ENCODE assay signal across 8 cellular contexts in the genomic region with DNA sequence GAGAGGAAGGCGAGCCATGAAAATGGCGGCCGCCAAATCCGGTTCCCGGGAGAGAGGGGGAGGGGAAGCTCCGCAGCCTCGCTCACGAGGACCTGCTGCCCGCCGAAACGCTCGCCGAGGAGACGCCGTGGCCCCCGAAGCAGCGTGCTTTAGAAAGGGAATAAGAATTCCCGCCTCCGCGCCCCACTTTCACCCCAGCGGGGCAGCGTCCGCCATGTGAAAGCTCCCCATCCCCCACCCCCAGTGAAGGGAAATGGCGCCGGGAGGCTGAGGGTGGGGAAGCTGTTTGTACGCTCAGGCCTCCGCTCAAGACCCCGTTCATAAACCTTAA. TPM values are rescaled to one million over a fixed set of nuclear protein-coding genes. Genes with fewer than 3 reads are reported as not detected.
DNase-seq lines count a peak whose midpoint lies in the region; ATAC-seq and TF ChIP-seq lines count a peak whose summit lies in the region.

No MANE protein-coding gene starts in this region.

- H3K9ac ChIP-seq in liver (ENCODE audit: low read depth in 1 of 2, low read length in 2 of 2), result peak overlapping the region; percentile 99 to 100

- H3K4me3 ChIP-seq in BJ (ENCODE audit: low read depth, low read length), result peak overlapping the region; percentile 71
- H3K4me3 ChIP-seq in liver (ENCODE audit: low read depth in 1 of 3, low read length in 3 of 3), result peak overlapping the region; percentile 67 to 99 (median 82)

- H3K9me3 ChIP-seq in liver (ENCODE audit: control insufficient read depth in 4 of 4, low read length in 3 of 4), result no peaks in the 10 kb centered on the region

- TF ChIP-seq RAD21 in liver (IDR thresholded peaks at IDR 0.05), result no peak

- TF ChIP-seq CTCF in BJ (IDR thresholded peaks at IDR 0.05; ENCODE audit: insufficient read depth, low read depth, low read length) (no peak), chondrocyte (IDR thresholded peaks at IDR 0.05) (no peak), liver (IDR thresholded peaks at IDR 0.05; ENCODE audit: low read depth, low read length, missing input control) (no peak)

- CTCF ChIA-PET in BJ (lab: Yijun Ruan, JAX), result interaction anchor here (1.9 to 7.4 kb wide), 2 partner anchors 39 to 110 kb away, joined by 5 to 55 read pairs; no protein-coding TSS in a partner anchor

- H3K4me3 Mint-ChIP-seq in chondrocyte (ENCODE audit: unreplicated experiment), result peak overlapping the region; percentile 99

- H3K27ac ChIP-seq in liver (ENCODE audit: low read depth in 1 of 2, low read length in 2 of 2), result peak overlapping the region; percentile 98 to 99

- peak; percentile 13 for ATAC-seq in GM21619 (IDR thresholded peaks at IDR 0.05; ENCODE audit: unreplicated experiment)

- H3K27me3 ChIP-seq in BJ (ENCODE audit: control insufficient read depth, insufficient read depth, low read length) (no peaks in the 10 kb centered on the region), liver (ENCODE audit: control insufficient read depth in 4 of 4, insufficient read depth in 4 of 4, low read length in 3 of 4) (no peaks in the 10 kb centered on the region)

- no peaks in the 10 kb centered on the region for H3K9me3 Mint-ChIP-seq in chondrocyte (ENCODE audit: low read depth)

- under 1% methylated on average over 28 of the region's 28 CpGs for WGBS in liver

- H3K36me3 Mint-ChIP-seq in chondrocyte (ENCODE audit: low read depth), result peaks cover 44% of the 10 kb centered on the region

- peak overlapping the region; percentile 100 for H3K27ac Mint-ChIP-seq in chondrocyte (ENCODE audit: unreplicated experiment)

- no peaks in the 10 kb centered on the region for H3K27me3 Mint-ChIP-seq in chondrocyte (ENCODE audit: low read depth)

- no peak for DNase-seq in BJ (ENCODE audit: low read depth)
- DNase-seq in NCI-H2107 treated with DMSO at 0.1 percent for 48 hours (lab: John Stamatoyannopoulos, UW; ENCODE audit: unreplicated experiment), result peak; percentile 39
- DNase-seq in activated CD4-positive, alpha-beta T cell treated with anti-CD3 and anti-CD28 coated beads for 4 hours, result peak; percentile 76 to 80
- DNase-seq in chondrocyte (ENCODE audit: low spot score), result no peak
- DNase-seq in stimulated activated CD4-positive, alpha-beta T cell treated with anti-CD3 and anti-CD28 coated beads, Interleukin-4, amount 100 ng/mL, for 24 hours, result peak; percentile 83
- DNase-seq in epidermal melanocyte (ENCODE audit: insufficient read length, low spot score), result no peak

- peaks cover 50% of the 10 kb centered on the region for H3K4me1 Mint-ChIP-seq in chondrocyte (ENCODE audit: low read depth)

- peaks cover 5 to 50% (median 32%) of the 10 kb centered on the region in 4 donors for H3K4me1 ChIP-seq in liver (ENCODE audit: control insufficient read depth in 4 of 4, insufficient read depth in 4 of 4, low read length in 3 of 4)

- POLR2A ChIA-PET in BJ (lab: Charles Lee), result no interaction called here

- H3K36me3 ChIP-seq in BJ (ENCODE audit: control insufficient read depth, insufficient read depth, low read length), result peaks cover 6% of the 10 kb centered on the region
- H3K36me3 ChIP-seq in liver (ENCODE audit: control insufficient read depth in 4 of 4, insufficient read depth in 3 of 4, low read depth in 1 of 4, low read length in 3 of 4), result peaks cover 6 to 26% (median 24%) of the 10 kb centered on the region in 4 donors

TF ChIP-seq in liver, 16 proteins besides CTCF, POLR2A, EP300 and RAD21:
- no peak for TF ChIP-seq FOXA1 (IDR thresholded peaks at IDR 0.05)
- TF ChIP-seq YY1 (IDR thresholded peaks at IDR 0.05), result peak; percentile 98
- no peak for TF ChIP-seq RXRA (IDR thresholded peaks at IDR 0.05)
- no peak for TF ChIP-seq TAF1 (conservative IDR thresholded peaks at IDR 0.05)
- TF ChIP-seq, protein P1, sequence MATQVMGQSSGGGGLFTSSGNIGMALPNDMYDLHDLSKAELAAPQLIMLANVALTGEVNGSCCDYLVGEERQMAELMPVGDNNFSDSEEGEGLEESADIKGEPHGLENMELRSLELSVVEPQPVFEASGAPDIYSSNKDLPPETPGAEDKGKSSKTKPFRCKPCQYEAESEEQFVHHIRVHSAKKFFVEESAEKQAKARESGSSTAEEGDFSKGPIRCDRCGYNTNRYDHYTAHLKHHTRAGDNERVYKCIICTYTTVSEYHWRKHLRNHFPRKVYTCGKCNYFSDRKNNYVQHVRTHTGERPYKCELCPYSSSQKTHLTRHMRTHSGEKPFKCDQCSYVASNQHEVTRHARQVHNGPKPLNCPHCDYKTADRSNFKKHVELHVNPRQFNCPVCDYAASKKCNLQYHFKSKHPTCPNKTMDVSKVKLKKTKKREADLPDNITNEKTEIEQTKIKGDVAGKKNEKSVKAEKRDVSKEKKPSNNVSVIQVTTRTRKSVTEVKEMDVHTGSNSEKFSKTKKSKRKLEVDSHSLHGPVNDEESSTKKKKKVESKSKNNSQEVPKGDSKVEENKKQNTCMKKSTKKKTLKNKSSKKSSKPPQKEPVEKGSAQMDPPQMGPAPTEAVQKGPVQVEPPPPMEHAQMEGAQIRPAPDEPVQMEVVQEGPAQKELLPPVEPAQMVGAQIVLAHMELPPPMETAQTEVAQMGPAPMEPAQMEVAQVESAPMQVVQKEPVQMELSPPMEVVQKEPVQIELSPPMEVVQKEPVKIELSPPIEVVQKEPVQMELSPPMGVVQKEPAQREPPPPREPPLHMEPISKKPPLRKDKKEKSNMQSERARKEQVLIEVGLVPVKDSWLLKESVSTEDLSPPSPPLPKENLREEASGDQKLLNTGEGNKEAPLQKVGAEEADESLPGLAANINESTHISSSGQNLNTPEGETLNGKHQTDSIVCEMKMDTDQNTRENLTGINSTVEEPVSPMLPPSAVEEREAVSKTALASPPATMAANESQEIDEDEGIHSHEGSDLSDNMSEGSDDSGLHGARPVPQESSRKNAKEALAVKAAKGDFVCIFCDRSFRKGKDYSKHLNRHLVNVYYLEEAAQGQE (IDR thresholded peaks at IDR 0.05), result no peak
- TF ChIP-seq HNF4A (conservative IDR thresholded peaks at IDR 0.05), result no peak
- no peak for TF ChIP-seq HNF4G (IDR thresholded peaks at IDR 0.05)
- TF ChIP-seq NR2F2 (IDR thresholded peaks at IDR 0.05), result peak; percentile 26
- no peak for TF ChIP-seq SP1 (IDR thresholded peaks at IDR 0.05)
- TF ChIP-seq GABPA (IDR thresholded peaks at IDR 0.05 in 1 of 2, conservative IDR thresholded peaks at IDR 0.05 in 1 of 2), result no peak
- TF ChIP-seq, protein P2, sequence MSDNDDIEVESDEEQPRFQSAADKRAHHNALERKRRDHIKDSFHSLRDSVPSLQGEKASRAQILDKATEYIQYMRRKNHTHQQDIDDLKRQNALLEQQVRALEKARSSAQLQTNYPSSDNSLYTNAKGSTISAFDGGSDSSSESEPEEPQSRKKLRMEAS (IDR thresholded peaks at IDR 0.05), result no peak
- no peak for TF ChIP-seq JUND (IDR thresholded peaks at IDR 0.05)
- TF ChIP-seq, protein P3, sequence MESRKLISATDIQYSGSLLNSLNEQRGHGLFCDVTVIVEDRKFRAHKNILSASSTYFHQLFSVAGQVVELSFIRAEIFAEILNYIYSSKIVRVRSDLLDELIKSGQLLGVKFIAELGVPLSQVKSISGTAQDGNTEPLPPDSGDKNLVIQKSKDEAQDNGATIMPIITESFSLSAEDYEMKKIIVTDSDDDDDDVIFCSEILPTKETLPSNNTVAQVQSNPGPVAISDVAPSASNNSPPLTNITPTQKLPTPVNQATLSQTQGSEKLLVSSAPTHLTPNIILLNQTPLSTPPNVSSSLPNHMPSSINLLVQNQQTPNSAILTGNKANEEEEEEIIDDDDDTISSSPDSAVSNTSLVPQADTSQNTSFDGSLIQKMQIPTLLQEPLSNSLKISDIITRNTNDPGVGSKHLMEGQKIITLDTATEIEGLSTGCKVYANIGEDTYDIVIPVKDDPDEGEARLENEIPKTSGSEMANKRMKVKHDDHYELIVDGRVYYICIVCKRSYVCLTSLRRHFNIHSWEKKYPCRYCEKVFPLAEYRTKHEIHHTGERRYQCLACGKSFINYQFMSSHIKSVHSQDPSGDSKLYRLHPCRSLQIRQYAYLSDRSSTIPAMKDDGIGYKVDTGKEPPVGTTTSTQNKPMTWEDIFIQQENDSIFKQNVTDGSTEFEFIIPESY (IDR thresholded peaks at IDR 0.05), result no peak
- TF ChIP-seq, protein P4, sequence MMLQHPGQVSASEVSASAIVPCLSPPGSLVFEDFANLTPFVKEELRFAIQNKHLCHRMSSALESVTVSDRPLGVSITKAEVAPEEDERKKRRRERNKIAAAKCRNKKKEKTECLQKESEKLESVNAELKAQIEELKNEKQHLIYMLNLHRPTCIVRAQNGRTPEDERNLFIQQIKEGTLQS (IDR thresholded peaks at IDR 0.05), result no peak
TF ChIP-seq in liver: peak in this region for 2.

RNA-seq across cellular contexts. Expression of a gene that starts 0.5 kb away (rescaled TPM):
- polyA plus RNA-seq in BJ (2011; rRNA removed), result 139 and 249 TPM in 2 replicates
- polyA minus RNA-seq in BJ (2011; rRNA and poly(A)+ RNA removed), result 44.4 and 59.1 TPM in 2 replicates
- 311 to 604 TPM (median 313 TPM) in 3 replicates for total RNA-seq in chondrocyte
- total RNA-seq in liver, result 100 to 1,000 TPM; 128 to 168 TPM
- polyA plus RNA-seq in liver, result 100 to 1,000 TPM; 195 to 295 TPM

RNA-seq across cellular contexts. Expression of a gene that starts 1.5 kb away (rescaled TPM):
- 37.0 and 93.8 TPM in 2 replicates for polyA plus RNA-seq in BJ (2011; rRNA removed)
- 12.4 and 14.0 TPM in 2 replicates for polyA minus RNA-seq in BJ (2011; rRNA and poly(A)+ RNA removed)
- total RNA-seq in chondrocyte, result 98.7 to 132 TPM (median 102 TPM) in 3 replicates
- total RNA-seq in liver, result 10 to 100 TPM; 35.0 to 53.3 TPM
- 10 to 100 TPM; 26.9 to 31.1 TPM for polyA plus RNA-seq in liver

RNA-seq across cellular contexts. Expression of a gene that starts 48.1 kb away (rescaled TPM):
- polyA plus RNA-seq in BJ (2011; rRNA removed) (2.6 and 6.5 TPM in 2 replicates), liver (1 to 10 TPM in 1 of 2 donors, under 1 TPM in 1; 0.32 to 1.8 TPM)
- 0.98 and 1.8 TPM in 2 replicates for polyA minus RNA-seq in BJ (2011; rRNA and poly(A)+ RNA removed)
- total RNA-seq in chondrocyte (0.17 to 0.79 TPM (median 0.52 TPM) in 3 replicates), liver (1 to 10 TPM in 1 of 2 donors, under 1 TPM in 1; 0.92 to 1.9 TPM)

Comparison
In these comparisons a context has a peak if more than half of its experiments do, and no peak if none do; other contexts are left out.
1. DNase-seq: peak in NCI-H2107 treated with DMSO at 0.1 percent for 48 hours (single experiment), activated CD4-positive, alpha-beta T cell treated with anti-CD3 and anti-CD28 coated beads for 4 hours (2 of 2) and stimulated activated CD4-positive, alpha-beta T cell treated with anti-CD3 and anti-CD28 coated beads, Interleukin-4, amount 100 ng/mL, for 24 hours (single experiment); none in BJ (single experiment), chondrocyte (single experiment) and epidermal melanocyte (single experiment).